8 cellular contexts compared by ENCODE assay signal in the genomic region with DNA sequence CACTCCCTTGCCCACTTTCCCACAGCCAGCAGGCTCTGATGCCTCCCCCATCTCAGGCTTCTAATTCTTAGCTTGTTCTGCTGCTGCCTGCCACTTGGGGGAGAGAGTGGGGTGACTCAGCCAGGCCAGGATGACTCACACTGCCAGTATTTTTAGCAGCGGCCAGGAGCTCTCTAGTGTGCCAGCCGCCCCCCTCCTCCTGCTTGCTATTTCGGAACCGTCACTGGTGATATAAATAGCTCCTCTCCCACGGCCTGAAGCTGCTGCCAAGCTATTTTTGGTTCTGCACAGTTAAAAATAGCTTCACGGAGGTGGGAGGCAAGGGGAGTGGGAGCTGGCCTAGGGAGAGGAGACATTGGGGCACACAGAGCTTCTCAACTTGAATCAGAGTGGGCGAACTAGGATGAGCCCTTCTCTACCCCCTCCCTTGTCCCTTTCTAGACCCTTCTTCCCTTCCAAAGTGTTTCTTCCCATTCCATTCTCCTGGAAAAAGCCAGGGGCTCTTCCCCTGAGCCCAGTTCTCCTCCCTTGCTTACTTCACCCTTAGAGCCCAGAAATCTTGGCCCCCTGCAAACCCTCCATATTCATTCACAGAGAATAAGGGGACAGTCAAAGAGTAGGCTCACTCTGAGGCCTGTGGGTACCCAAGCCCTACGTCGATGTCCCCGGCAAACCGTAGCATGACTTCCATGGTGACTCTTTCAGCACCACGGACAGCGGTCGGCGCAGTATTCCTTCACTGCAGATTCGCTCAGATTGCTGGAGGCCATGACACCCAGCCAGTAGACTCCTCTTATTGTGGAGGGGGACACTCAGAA. TPM values are rescaled to one million over a fixed set of nuclear protein-coding genes. Genes with fewer than 3 reads are reported as not detected.
DNase-seq lines count a peak whose midpoint lies in the region; TF ChIP-seq lines count a peak whose summit lies in the region.

No MANE protein-coding gene starts in this region.

- no peaks in the 10 kb centered on the region for H3K79me2 ChIP-seq in osteoblast (ENCODE audit: insufficient read depth, low read length)

- H3K27me3 ChIP-seq in osteoblast (ENCODE audit: insufficient read depth, low read length): peaks cover 23% of the 10 kb centered on the region
- H3K27me3 ChIP-seq in tibial artery: peaks cover 0 to 3% of the 10 kb centered on the region in 2 donors

- no peaks in the 10 kb centered on the region for H3K9me3 ChIP-seq in osteoblast (ENCODE audit: low read depth, low read length)
- no peaks in the 10 kb centered on the region for H3K9me3 ChIP-seq in tibial artery

- intact Hi-C loops in tibial artery (cut with DNase I; ENCODE audit: low total_unique reads): no loop called here

- peak overlapping the region; percentile 38 for H3K4me2 ChIP-seq in osteoblast (ENCODE audit: insufficient read depth, low read length)

- peaks cover 16% of the 10 kb centered on the region for H3K4me1 ChIP-seq in osteoblast (ENCODE audit: insufficient read depth, low read length)
- H3K4me1 ChIP-seq in tibial artery: peaks cover 0 to 64% (median 41%) of the 10 kb centered on the region in 4 donors

- DNase-seq in DMS153 (lab: John Stamatoyannopoulos, UW) (peak; percentile 71), KG1 (lab: John Stamatoyannopoulos, UW) (peak; percentile 64), SIG-M5 treated with dmso at 0.1 percent for 504 hours (lab: John Stamatoyannopoulos, UW; ENCODE audit: unreplicated experiment) (peak; percentile 90), fibroblast of villous mesenchyme (ENCODE audit: low read depth) (peak; percentile 90), osteoblast (ENCODE audit: insufficient read length, low spot score, missing footprints) (peak; percentile 99), tibial artery (peak; percentile 77 to 96), DMS114 treated with DMSO at 0.1 percent for 48 hours (lab: John Stamatoyannopoulos, UW; ENCODE audit: unreplicated experiment) (no peak)
- DNase-seq in activated gamma-delta T cell treated with anti-CD3 and anti-CD28 coated beads, Interleukin-2, amount 50 U/mL, for 16 hours (ENCODE audit: low read depth): peak; percentile 35

- no peaks in the 10 kb centered on the region for H3K36me3 ChIP-seq in osteoblast (ENCODE audit: insufficient read depth, low read length)
- H3K36me3 ChIP-seq in tibial artery: peaks cover 7 to 13% (median 11%) of the 10 kb centered on the region in 3 donors

- H3K4me3 ChIP-seq in fibroblast of villous mesenchyme (ENCODE audit: low read depth, low read length) (no peak overlapping the region), osteoblast (ENCODE audit: insufficient read depth, low read length) (no peak overlapping the region), tibial artery (no peak overlapping the region)

- H4K20me1 ChIP-seq in osteoblast (ENCODE audit: insufficient read depth, low read length): peaks cover 21% of the 10 kb centered on the region

- no peak overlapping the region for H2AFZ ChIP-seq in osteoblast (ENCODE audit: low read length)

- TF ChIP-seq CTCF in fibroblast of villous mesenchyme (IDR thresholded peaks at IDR 0.05; ENCODE audit: insufficient read depth, low read depth, low read length) (peak; percentile 54), osteoblast (IDR thresholded peaks at IDR 0.05; ENCODE audit: extremely low read depth, low read depth, low read length) (peak; percentile 55), tibial artery (IDR thresholded peaks at IDR 0.05) (peak; percentile 53 to 68)

- H3K27ac ChIP-seq in osteoblast (ENCODE audit: low read depth, low read length) (peak overlapping the region; percentile 67), tibial artery (peak overlapping the region; percentile 12 to 37)

RNA-seq across cellular contexts. Expression of a gene that starts 2.5 kb away (rescaled TPM):
- 0.32 TPM in 1 of 2 replicates, not detected in the other for total RNA-seq in fibroblast of villous mesenchyme
- total RNA-seq in osteoblast: 0.36 TPM in 1 of 2 replicates, not detected in the other

RNA-seq across cellular contexts. Expression of a gene that starts 20.3 kb away (rescaled TPM):
- total RNA-seq in fibroblast of villous mesenchyme: 38.0 and 46.7 TPM in 2 replicates
- 31.5 and 33.3 TPM in 2 replicates for total RNA-seq in osteoblast

RNA-seq across cellular contexts. Expression of a gene that starts 46.8 kb away (rescaled TPM):
- total RNA-seq in fibroblast of villous mesenchyme (0.64 and 0.86 TPM in 2 replicates), osteoblast (under 0.01 and 0.29 TPM in 2 replicates)

RNA-seq across cellular contexts. Expression of a gene that starts 48.3 kb away (rescaled TPM):
- total RNA-seq in fibroblast of villous mesenchyme (10.8 and 13.2 TPM in 2 replicates), osteoblast (18.9 and 19.2 TPM in 2 replicates)
